In the genomic region with DNA sequence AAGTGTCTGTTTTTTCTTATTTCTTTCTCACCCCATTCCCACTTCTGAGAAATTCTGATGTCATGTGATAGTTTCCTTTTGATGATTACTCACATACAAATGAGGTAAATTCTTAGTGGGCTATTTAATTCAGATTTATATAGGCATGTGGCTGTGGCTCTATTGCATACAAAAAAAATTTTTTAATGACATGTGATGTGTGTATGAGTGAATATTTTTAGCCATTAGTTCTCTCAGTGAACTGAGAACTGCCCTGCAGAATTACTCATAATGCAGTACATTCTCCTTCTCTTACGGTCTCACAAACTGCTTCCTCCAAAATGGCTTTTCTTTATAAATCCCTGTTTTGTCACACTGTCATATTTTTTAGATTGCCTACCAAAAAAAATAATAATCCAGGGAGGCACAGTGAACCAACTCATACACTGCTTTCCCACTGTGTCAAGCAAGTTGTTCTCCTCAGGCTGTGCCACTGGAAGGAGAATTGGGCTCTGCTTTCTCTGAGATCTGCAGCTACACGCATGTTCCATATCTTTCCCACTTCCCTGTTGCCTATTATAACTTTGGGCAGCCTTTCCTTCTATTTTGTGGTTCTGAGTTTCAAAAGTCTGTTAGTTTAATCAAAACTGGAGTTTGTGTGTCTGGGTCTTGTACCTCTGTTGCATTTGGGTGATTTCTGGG, we compare ENCODE assay signal across 26 cellular contexts.
DNase-seq lines count a peak whose midpoint lies in the region; ATAC-seq and TF ChIP-seq lines count a peak whose summit lies in the region.
"Had no signal": no experiment of that assay in that cellular context is flagged by ENCODE, and none has a peak within 500 bp of the region (broad histone marks: within the 10 kb centered on the region; RNA-seq: fewer than 3 reads in every experiment).

No MANE protein-coding gene starts in this region.

- DNase-seq in heart right ventricle (no peak), right atrium auricular region (ENCODE audit: low spot score) (no peak), choroid plexus epithelial cell (ENCODE audit: low read depth) (peak; percentile 48), myocyte (ENCODE audit: low read depth) (peak; percentile 29), cerebellar nuclear complex (lab: John Stamatoyannopoulos, UW) (no peak), natural killer cell (no peak)
- DNase-seq in activated CD8-positive, alpha-beta memory T cell treated with anti-CD3 and anti-CD28 coated beads, Interleukin-2, amount 50 U/mL, for 48 hours, result no peak
- DNase-seq: activated CD4-positive, CD25-positive, alpha-beta regulatory T cell treated with anti-CD3 and anti-CD28 coated beads, Interleukin-2, amount 50 U/mL, for 72 hours; activated CD8-positive, alpha-beta T cell treated with anti-CD3 and anti-CD28 coated beads, Interleukin-2, amount 10 ng/mL, durations not matched to agents 7 days and 5 days; activated naive CD4-positive, alpha-beta T cell treated with anti-CD3 and anti-CD28 coated beads for 36 hours; activated T-cell treated with anti-CD3 and anti-CD28 coated beads, Interleukin-2, amount 50 U/mL, for 24 hours; anterior cingulate cortex; colonic mucosa; foreskin keratinocyte; kidney; NCI-H1436 treated with DMSO at 0.1 percent for 48 hours; NCI-H69; posterior cingulate gyrus; stimulated activated CD4-positive, alpha-beta T cell treated with anti-CD3 and anti-CD28 coated beads, Interleukin-4, amount 100 ng/mL, for 1 hour; stimulated activated naive CD8-positive, alpha-beta T cell treated with anti-CD3 and anti-CD28 coated beads, Interleukin-15, Interleukin-2, amounts not matched to agents 100 U/mL and 50 U/mL, for 24 hours; upper lobe of left lung had no signal

- H3K27me3 ChIP-seq in heart right ventricle (no peaks in the 10 kb centered on the region), right atrium auricular region (no peaks in the 10 kb centered on the region)
- H3K27me3 ChIP-seq: BLaER1, colonic mucosa, foreskin keratinocyte, upper lobe of left lung had no signal

- peak overlapping the region in 6 of 10 donors; percentile 2 to 47 (median 13) for H3K27ac ChIP-seq in heart right ventricle
- peak overlapping the region in 1 of 2 donors; percentile 57 for H3K27ac ChIP-seq in right atrium auricular region
- H3K27ac ChIP-seq: BLaER1, colonic mucosa, foreskin keratinocyte had no signal

- 40 to 48% methylated on average over 2 of the region's 2 CpGs for WGBS in heart right ventricle, 2 donors

- H3K4me3 Mint-ChIP-seq in natural killer cell, result no peak overlapping the region
- H3K4me3 Mint-ChIP-seq: activated CD8-positive, alpha-beta T cell treated with anti-CD3 and anti-CD28 coated beads, Interleukin-2, amount 10 ng/mL, durations not matched to agents 7 days and 5 days; activated naive CD4-positive, alpha-beta T cell treated with anti-CD3 and anti-CD28 coated beads for 36 hours; activated T-cell treated with anti-CD3 and anti-CD28 coated beads, Interleukin-2, amount 50 U/mL, for 24 hours; memory B cell; natural killer cell treated with Interleukin-12 subunit alpha and Interleukin-12 subunit beta and Interleukin-15 and Interleukin-18, amount 100 ng/mL, for 72 hours had no signal

- intact Hi-C loops in heart right ventricle (cut with DNase I), result loop anchor here in 1 of 10 donors (10.0 kb wide), 1 partner anchor 350 kb away; no protein-coding TSS in a partner anchor
- intact Hi-C loops in natural killer cell (cut with micrococcal nuclease), result no loop called here

- H3K27ac Mint-ChIP-seq in natural killer cell, result no peak overlapping the region
- H3K27ac Mint-ChIP-seq: activated CD8-positive, alpha-beta T cell treated with anti-CD3 and anti-CD28 coated beads, Interleukin-2, amount 10 ng/mL, durations not matched to agents 7 days and 5 days; activated naive CD4-positive, alpha-beta T cell treated with anti-CD3 and anti-CD28 coated beads for 36 hours; activated T-cell treated with anti-CD3 and anti-CD28 coated beads, Interleukin-2, amount 50 U/mL, for 24 hours; memory B cell; natural killer cell treated with Interleukin-12 subunit alpha and Interleukin-12 subunit beta and Interleukin-15 and Interleukin-18, amount 100 ng/mL, for 72 hours had no signal

- ATAC-seq in heart right ventricle, result peak in 1 of 8 donors; percentile 62
- ATAC-seq in GM21447 (IDR thresholded peaks at IDR 0.05; ENCODE audit: unreplicated experiment), result no peak
- ATAC-seq in natural killer cell, result no peak
- ATAC-seq: activated CD8-positive, alpha-beta T cell treated with anti-CD3 and anti-CD28 coated beads, Interleukin-2, amount 10 ng/mL, durations not matched to agents 7 days and 5 days; foreskin keratinocyte; natural killer cell treated with Interleukin-12 subunit alpha and Interleukin-12 subunit beta and Interleukin-15 and Interleukin-18, amount 100 ng/mL, for 72 hours; stimulated activated naive CD8-positive, alpha-beta T cell treated with anti-CD3 and anti-CD28 coated beads, Interleukin-15, Interleukin-2, amounts not matched to agents 100 U/mL and 50 U/mL, for 24 hours had no signal

- no peaks in the 10 kb centered on the region for H3K36me3 ChIP-seq in heart right ventricle
- no peaks in the 10 kb centered on the region for H3K36me3 ChIP-seq in right atrium auricular region
- H3K36me3 ChIP-seq: BLaER1, colonic mucosa, upper lobe of left lung had no signal

- H3K4me1 Mint-ChIP-seq in natural killer cell, result no peaks in the 10 kb centered on the region
- H3K4me1 Mint-ChIP-seq: memory B cell had no signal

- no peak overlapping the region for H3K4me3 ChIP-seq in heart right ventricle
- no peak overlapping the region for H3K4me3 ChIP-seq in right atrium auricular region
- H3K4me3 ChIP-seq in choroid plexus epithelial cell (ENCODE audit: low read depth, low read length), result no peak overlapping the region
- H3K4me3 ChIP-seq: BLaER1, colonic mucosa, skin epidermis, upper lobe of left lung had no signal

- no peaks in the 10 kb centered on the region for H3K36me3 Mint-ChIP-seq in natural killer cell
- H3K36me3 Mint-ChIP-seq: natural killer cell treated with Interleukin-12 subunit alpha and Interleukin-12 subunit beta and Interleukin-15 and Interleukin-18, amount 100 ng/mL, for 72 hours had no signal

- H3K9me3 Mint-ChIP-seq in natural killer cell, result no peaks in the 10 kb centered on the region
- H3K9me3 Mint-ChIP-seq: natural killer cell treated with Interleukin-12 subunit alpha and Interleukin-12 subunit beta and Interleukin-15 and Interleukin-18, amount 100 ng/mL, for 72 hours had no signal

- TF ChIP-seq CTCF in heart right ventricle (IDR thresholded peaks at IDR 0.05), result no peak
- no peak for TF ChIP-seq CTCF in right atrium auricular region (IDR thresholded peaks at IDR 0.05)
- no peak for TF ChIP-seq CTCF in choroid plexus epithelial cell (conservative IDR thresholded peaks at IDR 0.05; ENCODE audit: low read depth, low read length)
- TF ChIP-seq CTCF in natural killer cell (IDR thresholded peaks at IDR 0.05), result no peak

- peaks cover 27 to 72% of the 10 kb centered on the region in 2 donors for H3K27me3 Mint-ChIP-seq in natural killer cell (ENCODE audit: low read depth in 2 of 2)
- H3K27me3 Mint-ChIP-seq: memory B cell had no signal

- H3K9me3 ChIP-seq in heart right ventricle (peaks cover 0 to 12% (median 0%) of the 10 kb centered on the region in 11 donors), right atrium auricular region (no peaks in the 10 kb centered on the region)
- H3K9me3 ChIP-seq: BLaER1, colonic mucosa, upper lobe of left lung had no signal

- H3K4me1 ChIP-seq in heart right ventricle (peaks cover 0 to 19% (median 0%) of the 10 kb centered on the region in 9 donors), right atrium auricular region (peaks cover 0 to 7% of the 10 kb centered on the region in 2 donors)
- H3K4me1 ChIP-seq: BLaER1, colonic mucosa, foreskin keratinocyte, upper lobe of left lung had no signal

Comparison
In these comparisons a context has a peak if more than half of its experiments do, and no peak if none do; other contexts are left out.
1. DNase-seq: peak in choroid plexus epithelial cell (single experiment) and myocyte (single experiment); none in heart right ventricle (0 of 2), right atrium auricular region (single experiment), cerebellar nuclear complex (0 of 2), activated CD8-positive, alpha-beta memory T cell treated with anti-CD3 and anti-CD28 coated beads, Interleukin-2, amount 50 U/mL, for 48 hours (single experiment) and natural killer cell (single experiment).